In genomic region chr17:80018917-80019651, GRCh38 we compare ENCODE assay signal across 23 cellular contexts. TPM values are rescaled to one million over a fixed set of nuclear protein-coding genes. Genes with fewer than 3 reads are reported as not detected.
DNase-seq lines count a peak whose midpoint lies in the region; ATAC-seq, FAIRE-seq and TF ChIP-seq lines count a peak whose summit lies in the region.
"Had no signal": no experiment of that assay in that cellular context is flagged by ENCODE, and none has a peak within 500 bp of the region (broad histone marks: within the 10 kb centered on the region; RNA-seq: fewer than 3 reads in every experiment).

No MANE protein-coding gene starts in this region.

- 0 out of 2 replicates have a peak, but pooled peaks have one; percentile 22 for TF ChIP-seq RAD21 in HepG2 (CRISPR knock-in tag; IDR thresholded peaks at IDR 0.05)

- H3K9ac ChIP-seq in GM23248: no peak overlapping the region
- peak overlapping the region; percentile 22 for H3K9ac ChIP-seq in adipocyte (ENCODE audit: low read length)
- no peak overlapping the region for H3K9ac ChIP-seq in HepG2 (ENCODE audit: insufficient read depth, low read depth, low read length)

- no peaks in the 10 kb centered on the region for H3K36me3 ChIP-seq in GM23248 (ENCODE audit: low read depth)
- H3K36me3 ChIP-seq in adipocyte (ENCODE audit: control insufficient read depth, insufficient read depth, low read length, severe bottlenecking): peaks cover 5% of the 10 kb centered on the region
- H3K36me3 ChIP-seq in HepG2 (replicated peaks in 1 of 2; ENCODE audit: control insufficient read depth in 1 of 2, insufficient read depth in 2 of 2, low read length in 2 of 2): peaks cover 0 to 1% of the 10 kb centered on the region in 2 experiments; a peak in 3 of 5 replicates
- no peaks in the 10 kb centered on the region for H3K36me3 ChIP-seq in PC-9 (ENCODE audit: low read depth)

- TF ChIP-seq EP300 in HepG2 (IDR thresholded peaks at IDR 0.05; ENCODE audit: low read depth in 2 of 2, low read length in 2 of 2): peak in 1 of 2 experiments; percentile 59; a peak in 1 of 4 replicates
- TF ChIP-seq EP300 in HepG2 (CRISPR knock-in tag; IDR thresholded peaks at IDR 0.05; ENCODE audit: borderline replicate concordance): peak; percentile 10; the same call in 1 of the 2 replicates

- peak; percentile 16 for ATAC-seq in HepG2
- ATAC-seq: activated CD8-positive, alpha-beta memory T cell treated with anti-CD3 and anti-CD28 coated beads, Interleukin-2, amount 10 ng/mL, durations not matched to agents 7 days and 5 days; activated naive CD8-positive, alpha-beta T cell treated with anti-CD3 and anti-CD28 coated beads, Interleukin-2, amount 50 U/mL, for 24 hours; HCT116; right cardiac atrium had no signal

- H3K4me3 ChIP-seq in GM23248 (no peak overlapping the region), adipocyte (ENCODE audit: low read length) (no peak overlapping the region), HepG2 (replicated peaks in 1 of 3; ENCODE audit: insufficient read depth in 1 of 3, low read depth in 2 of 3, low read length in 3 of 3) (peak overlapping the region in 1 of 3 experiments; percentile 18; a peak in 3 of 6 replicates), PC-9 (no peak overlapping the region), dorsolateral prefrontal cortex (no peak overlapping the region)
- H3K4me3 ChIP-seq: lung had no signal

- in situ Hi-C loops in GM23248 (cut with MboI) (no loop called here), HepG2 (cut with HindIII; ENCODE audit: extremely low pct_ligation_motif_present, low pct_unique_long_range_greater_than_20kb) (no loop called here)

- no peaks in the 10 kb centered on the region for H3K9me2 ChIP-seq in GM23248 (ENCODE audit: insufficient read depth)
- no peaks in the 10 kb centered on the region for H3K9me2 ChIP-seq in PC-9 (ENCODE audit: insufficient read depth)

- peaks cover 37% of the 10 kb centered on the region for H3K79me2 ChIP-seq in GM23248 (ENCODE audit: insufficient read depth)
- H3K79me2 ChIP-seq in HepG2 (ENCODE audit: insufficient read depth, low read length): peaks cover 5% of the 10 kb centered on the region
- H3K79me2 ChIP-seq in PC-9 (ENCODE audit: low read depth): no peaks in the 10 kb centered on the region

- no peaks in the 10 kb centered on the region for H3K4me1 ChIP-seq in GM23248 (ENCODE audit: insufficient read depth)
- peaks cover 31% of the 10 kb centered on the region for H3K4me1 ChIP-seq in adipocyte (ENCODE audit: control insufficient read depth, insufficient read depth, low read length)
- H3K4me1 ChIP-seq in HepG2 (ENCODE audit: insufficient read depth, low read length): peaks cover 60% of the 10 kb centered on the region
- H3K4me1 ChIP-seq in PC-9 (replicated peaks; ENCODE audit: insufficient read depth): no peaks in the 10 kb centered on the region

- DNase-seq in GM23248 (peak; percentile 31), adipocyte (ENCODE audit: low read depth) (peak; percentile 55), HepG2 (ENCODE audit: low spot score) (peak; percentile 72), renal cortical epithelial cell (ENCODE audit: low read depth) (peak; percentile 58), PC-9 (no peak), substantia nigra (lab: John Stamatoyannopoulos, UW) (no peak), dorsolateral prefrontal cortex (no peak)
- no peak for DNase-seq in activated CD4-positive, alpha-beta T cell treated with anti-CD3 and anti-CD28 coated beads for 4 hours
- DNase-seq: activated CD8-positive, alpha-beta memory T cell treated with anti-CD3 and anti-CD28 coated beads, Interleukin-2, amount 10 ng/mL, durations not matched to agents 7 days and 5 days; activated naive CD4-positive, alpha-beta T cell; activated naive CD8-positive, alpha-beta T cell treated with anti-CD3 and anti-CD28 coated beads, Interleukin-2, amount 50 U/mL, for 24 hours; endodermal cell; kidney glomerular epithelial cell; NCI-H345; right cardiac atrium; stimulated activated CD4-positive, alpha-beta T cell treated with anti-CD3 and anti-CD28 coated beads, Interleukin-12 subunit alpha, Interleukin-12 subunit beta, amount 100 ng/mL, for 4 hours; stimulated activated CD4-positive, alpha-beta T cell treated with anti-CD3 and anti-CD28 coated beads, Interleukin-2, amount 100 ng/mL, for 48 hours; T1000; WERI-Rb-1 had no signal

- H3K4me2 ChIP-seq in GM23248 (ENCODE audit: unreplicated experiment) (no peak overlapping the region), HepG2 (ENCODE audit: low read depth, low read length) (peak overlapping the region; percentile 55), PC-9 (no peak overlapping the region)

- H3K27me3 ChIP-seq in GM23248 (replicated peaks; ENCODE audit: insufficient read depth) (no peaks in the 10 kb centered on the region), adipocyte (replicated peaks; ENCODE audit: control insufficient read depth, insufficient read depth, low read length) (no peaks in the 10 kb centered on the region), HepG2 (ENCODE audit: control insufficient read depth in 1 of 2, insufficient read depth in 2 of 2, low read length in 2 of 2) (no peaks in the 10 kb centered on the region), PC-9 (ENCODE audit: insufficient read depth, low read depth) (no peaks in the 10 kb centered on the region), dorsolateral prefrontal cortex (no peaks in the 10 kb centered on the region)

- intact Hi-C loops in HepG2 (cut with micrococcal nuclease; ENCODE audit: unreplicated experiment): no loop called here
- intact Hi-C loops in PC-9 (cut with micrococcal nuclease; ENCODE audit: unreplicated experiment): no loop called here
- intact Hi-C loops in dorsolateral prefrontal cortex (cut with DNase I): no loop called here

- 30 to 36% methylated on average over 20 to 21 of the region's 21 CpGs for WGBS in GM23248 (ENCODE audit: low coverage in 1 of 2, low lambda C conversion rate in 2 of 2, missing lambda C conversion rate in 2 of 2), 2 experiments
- WGBS in HepG2 (ENCODE audit: low lambda C conversion rate): 50% methylated on average over 16 of the region's 21 CpGs

- TF ChIP-seq CTCF in HepG2 (CRISPR knock-in tag; IDR thresholded peaks at IDR 0.05): 0 out of 2 replicates have a peak, but pooled peaks have one; percentile 13
- TF ChIP-seq CTCF in PC-9 (conservative IDR thresholded peaks at IDR 0.05): no peak
- no peak for TF ChIP-seq CTCF in dorsolateral prefrontal cortex (IDR thresholded peaks at IDR 0.05 in 54 of 56, conservative IDR thresholded peaks at IDR 0.05 in 2 of 56; ENCODE audit: low read depth in 1 of 56, partially characterized antibody in 56 of 56)

- POLR2A ChIA-PET in HepG2 (lab: Yijun Ruan, JAX) (interaction anchor here (1.2 to 2.3 kb wide), 2 partner anchors 11 to 25 kb away, joined by 4 to 7 read pairs; no protein-coding TSS in a partner anchor), PC-9 (lab: Charles Lee; ENCODE audit: unreplicated experiment) (interaction anchor here (0.5 kb wide), 1 partner anchor 127 kb away, joined by 5 read pairs; no protein-coding TSS in a partner anchor)

- peak overlapping the region; percentile 56; the same call in 1 of the 2 replicates for H2AFZ ChIP-seq in GM23248
- no peak overlapping the region for H2AFZ ChIP-seq in HepG2 (ENCODE audit: low read length)
- no peak overlapping the region for H2AFZ ChIP-seq in PC-9

- CTCF ChIA-PET in HepG2 (lab: Yijun Ruan, JAX; ENCODE audit: low intra/inter-chr PET ratio, low total read pairs): no interaction called here
- CTCF ChIA-PET in PC-9 (lab: Charles Lee): no interaction called here

- H3F3A ChIP-seq in GM23248 (ENCODE audit: insufficient read depth) (no peaks in the 10 kb centered on the region), PC-9 (ENCODE audit: insufficient read depth, low read depth) (no peaks in the 10 kb centered on the region)

- H3K27ac ChIP-seq in GM23248 (no peak overlapping the region), HepG2 (ENCODE audit: extremely low read length, insufficient read depth, low read length) (peak overlapping the region; percentile 33), PC-9 (no peak overlapping the region), substantia nigra (ENCODE audit: low read depth, low read length, poor library complexity, severe bottlenecking) (no peak overlapping the region), dorsolateral prefrontal cortex (peak overlapping the region in 1 of 59 donors; percentile 68)
- H3K27ac ChIP-seq: WERI-Rb-1 had no signal

- FAIRE-seq in HepG2 (lab: Jason Lieb, UNC): peak; percentile 67
- FAIRE-seq: frontal cortex, GM12892 had no signal

- BruUV-seq in HepG2 (replicated peaks; lab: Mats Ljungman, UMichigan) (no TSS peak), PC-9 (replicated peaks; lab: Mats Ljungman, UMichigan) (no TSS peak)

- no peaks in the 10 kb centered on the region; the same call in 1 of the 2 replicates for H4K20me1 ChIP-seq in GM23248 (ENCODE audit: insufficient read depth)
- H4K20me1 ChIP-seq in HepG2 (ENCODE audit: insufficient read depth, low read length): no peaks in the 10 kb centered on the region
- H4K20me1 ChIP-seq in PC-9 (ENCODE audit: insufficient read depth): no peaks in the 10 kb centered on the region

- no peak for TF ChIP-seq POLR2A in HepG2 (IDR thresholded peaks at IDR 0.05; ENCODE audit: insufficient read depth in 1 of 2, low read depth in 2 of 2, low read length in 2 of 2)

- no peaks in the 10 kb centered on the region for H3K9me3 ChIP-seq in GM23248 (ENCODE audit: low read depth)
- H3K9me3 ChIP-seq in adipocyte (ENCODE audit: control insufficient read depth, low read length): no peaks in the 10 kb centered on the region
- no peaks in the 10 kb centered on the region for H3K9me3 ChIP-seq in HepG2 (ENCODE audit: low read length)
- no peaks in the 10 kb centered on the region for H3K9me3 ChIP-seq in PC-9 (ENCODE audit: insufficient read depth, low read depth)

RNA-seq across cellular contexts. Expression of gene TBC1D16, which starts 16.6 kb away (rescaled TPM):
- total RNA-seq in GM23248 (2014; rRNA removed; shearing (Covaris generic)): 22.4 and 26.9 TPM in 2 replicates
- 8.1 and 9.2 TPM in 2 replicates for polyA plus RNA-seq in GM23248 (2016; fragmentation: Nextera tagmentation; extraction: Ambion mirVana)
- total RNA-seq in HepG2 (2016; rRNA removed; fragmentation: Illumina TruSeq; extraction: Trizol): 24.7 and 24.9 TPM in 2 replicates
- total RNA-seq in HepG2 (2016; cell fraction: cytosol; rRNA removed; fragmentation: Illumina TruSeq; extraction: Trizol; ENCODE audit: low read depth): 4.0 and 5.5 TPM in 2 replicates
- total RNA-seq in HepG2 (2016; cell fraction: insoluble cytoplasmic fraction; rRNA removed; fragmentation: Illumina TruSeq; extraction: Trizol): 22.2 and 25.3 TPM in 2 replicates
- total RNA-seq in HepG2 (2016; cell fraction: membrane; rRNA removed; fragmentation: Illumina TruSeq; extraction: Trizol): 15.6 and 15.7 TPM in 2 replicates
- total RNA-seq in HepG2 (2016; cell fraction: nucleus; rRNA removed; fragmentation: Illumina TruSeq; extraction: Trizol): 18.9 and 20.0 TPM in 2 replicates
- 14.9 and 18.6 TPM in 2 replicates for polyA plus RNA-seq in HepG2 (2011; rRNA removed)
- 10.0 and 12.5 TPM in 2 replicates for polyA plus RNA-seq in HepG2 (2011; cell fraction: cytosol; rRNA removed)
- 35.5 and 43.5 TPM in 2 replicates for polyA plus RNA-seq in HepG2 (2011; cell fraction: nucleus; rRNA removed)
- polyA plus RNA-seq in HepG2 (2012): 20.5 and 25.8 TPM in 2 replicates
- 3.1 and 3.8 TPM in 2 replicates for polyA plus RNA-seq in HepG2 (2016; cell fraction: cytosol; fragmentation: Illumina TruSeq; extraction: Trizol; ENCODE audit: low read depth)
- polyA plus RNA-seq in HepG2 (2016; cell fraction: insoluble cytoplasmic fraction; fragmentation: Illumina TruSeq; extraction: Trizol; ENCODE audit: low read depth): 10.7 and 16.1 TPM in 2 replicates
- polyA plus RNA-seq in HepG2 (2016; cell fraction: membrane; fragmentation: Illumina TruSeq; extraction: Trizol; ENCODE audit: low read depth): 8.3 and 8.6 TPM in 2 replicates
- 19.8 and 20.3 TPM in 2 replicates for polyA plus RNA-seq in HepG2 (2016; cell fraction: nucleus; fragmentation: Illumina TruSeq; extraction: Trizol; ENCODE audit: insufficient read depth, low read depth)
- 7.0 and 54.0 TPM in 2 replicates for polyA minus RNA-seq in HepG2 (2011; rRNA and poly(A)+ RNA removed; ENCODE audit: low replicate concordance)
- polyA minus RNA-seq in HepG2 (2011; cell fraction: cytosol; rRNA and poly(A)+ RNA removed): 16.7 and 20.3 TPM in 2 replicates
- polyA minus RNA-seq in HepG2 (2011; cell fraction: nucleus; rRNA and poly(A)+ RNA removed): 27.6 and 28.5 TPM in 2 replicates
- total RNA-seq in renal cortical epithelial cell: 30.4 and 257 TPM in 2 replicates
- 41.7 and 44.1 TPM in 2 replicates for total RNA-seq in PC-9 (2021)
- 10 to 100 TPM; 15.4 to 54.1 (median 29.0) TPM for total RNA-seq in dorsolateral prefrontal cortex

RNA-seq across cellular contexts. Expression of gene CCDC40, which starts 17.4 kb away (rescaled TPM):
- total RNA-seq in GM23248 (2014; rRNA removed; shearing (Covaris generic)): 2.9 and 3.0 TPM in 2 replicates
- polyA plus RNA-seq in GM23248 (2016; fragmentation: Nextera tagmentation; extraction: Ambion mirVana): 2.3 and 2.4 TPM in 2 replicates
- total RNA-seq in HepG2 (2016; rRNA removed; fragmentation: Illumina TruSeq; extraction: Trizol): 3.8 and 5.5 TPM in 2 replicates
- total RNA-seq in HepG2 (2016; cell fraction: cytosol; rRNA removed; fragmentation: Illumina TruSeq; extraction: Trizol; ENCODE audit: low read depth): 46.8 and 47.3 TPM in 2 replicates
- 2.3 and 7.7 TPM in 2 replicates for total RNA-seq in HepG2 (2016; cell fraction: insoluble cytoplasmic fraction; rRNA removed; fragmentation: Illumina TruSeq; extraction: Trizol)
- total RNA-seq in HepG2 (2016; cell fraction: membrane; rRNA removed; fragmentation: Illumina TruSeq; extraction: Trizol): 11.8 and 13.0 TPM in 2 replicates
- 6.5 and 8.4 TPM in 2 replicates for total RNA-seq in HepG2 (2016; cell fraction: nucleus; rRNA removed; fragmentation: Illumina TruSeq; extraction: Trizol)
- 4.1 and 4.8 TPM in 2 replicates for polyA plus RNA-seq in HepG2 (2011; rRNA removed)
- polyA plus RNA-seq in HepG2 (2011; cell fraction: cytosol; rRNA removed): 1.4 TPM in 2 replicates
- 17.6 and 21.2 TPM in 2 replicates for polyA plus RNA-seq in HepG2 (2011; cell fraction: nucleus; rRNA removed)
- 2.2 and 4.3 TPM in 2 replicates for polyA plus RNA-seq in HepG2 (2012)
- 0.32 and 0.43 TPM in 2 replicates for polyA plus RNA-seq in HepG2 (2016; cell fraction: cytosol; fragmentation: Illumina TruSeq; extraction: Trizol; ENCODE audit: low read depth)
- polyA plus RNA-seq in HepG2 (2016; cell fraction: insoluble cytoplasmic fraction; fragmentation: Illumina TruSeq; extraction: Trizol; ENCODE audit: low read depth): 2.2 and 2.4 TPM in 2 replicates
- 0.74 and 0.84 TPM in 2 replicates for polyA plus RNA-seq in HepG2 (2016; cell fraction: membrane; fragmentation: Illumina TruSeq; extraction: Trizol; ENCODE audit: low read depth)
- 19.3 and 21.2 TPM in 2 replicates for polyA plus RNA-seq in HepG2 (2016; cell fraction: nucleus; fragmentation: Illumina TruSeq; extraction: Trizol; ENCODE audit: insufficient read depth, low read depth)
- polyA minus RNA-seq in HepG2 (2011; rRNA and poly(A)+ RNA removed; ENCODE audit: low replicate concordance): 3.0 and 3.8 TPM in 2 replicates
- 1.8 and 4.1 TPM in 2 replicates for polyA minus RNA-seq in HepG2 (2011; cell fraction: cytosol; rRNA and poly(A)+ RNA removed)
- 7.0 and 8.0 TPM in 2 replicates for polyA minus RNA-seq in HepG2 (2011; cell fraction: nucleus; rRNA and poly(A)+ RNA removed)
- total RNA-seq in renal cortical epithelial cell: 1.4 and 23.4 TPM in 2 replicates
- total RNA-seq in PC-9 (2021): 11.0 and 14.2 TPM in 2 replicates
- 10 to 100 TPM in 106 of 120 experiments, 1 to 10 TPM in 14; 6.5 to 39.9 (median 15.8) TPM for total RNA-seq in dorsolateral prefrontal cortex

Comparison
In these comparisons a context has a peak if more than half of its experiments do, and no peak if none do; other contexts are left out.
1. DNase-seq: peak in GM23248 (single experiment), adipocyte (single experiment), HepG2 (single experiment) and renal cortical epithelial cell (single experiment); none in PC-9 (0 of 2), activated CD4-positive, alpha-beta T cell treated with anti-CD3 and anti-CD28 coated beads for 4 hours (0 of 2), substantia nigra (0 of 49) and dorsolateral prefrontal cortex (0 of 10).